22 cellular contexts compared by ENCODE assay signal in the genomic region with DNA sequence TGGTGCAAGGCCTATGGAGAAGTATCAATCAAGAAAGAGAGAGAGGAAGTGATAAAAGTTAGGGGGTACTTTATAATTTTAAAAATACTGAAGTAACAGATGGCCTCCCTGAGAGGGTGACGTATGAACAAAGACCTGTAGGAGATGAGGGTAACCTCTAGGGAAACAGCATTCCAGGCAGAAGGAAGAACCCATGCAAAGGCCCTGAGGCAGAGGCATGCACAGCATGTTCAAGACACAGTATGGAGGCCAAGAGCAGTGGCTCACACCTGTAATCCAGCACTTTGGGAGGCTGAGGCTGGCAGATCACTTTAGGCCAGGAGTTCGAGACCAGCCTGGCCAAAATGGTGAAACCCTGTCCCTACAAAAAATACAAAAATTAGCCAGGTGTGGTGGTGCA.
"Had no signal": no experiment of that assay in that cellular context is flagged by ENCODE, and none has a peak within 500 bp of the region (broad histone marks: within the 10 kb centered on the region; RNA-seq: fewer than 3 reads in every experiment).

No MANE protein-coding gene starts in this region.

- ATAC-seq: effector memory CD8-positive, alpha-beta T cell; esophagus mucosa; gastrocnemius medialis; heart right ventricle; left cardiac atrium; left ventricle myocardium superior; mucosa of descending colon had no signal

- H3K27me3 ChIP-seq: colonic mucosa, esophagus squamous epithelium, gastrocnemius medialis, heart right ventricle, left lung had no signal

- H3K4me3 ChIP-seq: colonic mucosa, esophagus squamous epithelium, gastrocnemius medialis, heart right ventricle, left lung, lower lobe of right lung, mucosa of descending colon had no signal

- H3K36me3 ChIP-seq: colonic mucosa, esophagus squamous epithelium, gastrocnemius medialis, heart right ventricle, left lung, lower lobe of right lung had no signal

- H3K27ac ChIP-seq: colonic mucosa, epithelial cell of prostate, esophagus squamous epithelium, gastrocnemius medialis, heart right ventricle, left lung, lower lobe of right lung had no signal

- DNase-seq: colonic mucosa; cortex of kidney; effector CD8-positive, alpha-beta T cell; effector memory CD8-positive, alpha-beta T cell; endodermal cell; erythroblast; esophagus squamous epithelium; foreskin melanocyte; gastrocnemius medialis; glutamatergic neuron; head of caudate nucleus; heart right ventricle; hippocampal formation; left cardiac atrium; left lung; left ventricle myocardium superior; lower lobe of right lung; mesenchymal stem cell; mucosa of descending colon; naive B cell had no signal

- H3K9me3 ChIP-seq: colonic mucosa, esophagus squamous epithelium, gastrocnemius medialis, left lung, lower lobe of right lung, mucosa of descending colon had no signal
